ENCODE assay signal across 1 cellular context in the genomic region with DNA sequence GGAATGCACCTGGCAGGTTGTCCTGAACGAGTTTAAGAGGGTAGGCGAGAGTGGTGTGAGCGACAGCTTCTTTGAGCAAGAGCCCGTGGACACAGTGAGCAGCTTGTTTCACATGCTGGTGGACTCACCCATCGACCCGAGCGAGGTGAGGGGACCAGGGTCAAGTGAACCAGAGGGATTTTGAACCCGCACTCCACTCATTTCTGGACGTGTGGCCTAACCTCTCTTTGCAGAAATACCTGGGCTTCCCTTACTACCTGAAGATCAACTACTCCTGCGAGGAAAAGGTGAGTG.
TF ChIP-seq lines count a peak whose summit lies in the region.

No MANE protein-coding gene starts in this region.

TF ChIP-seq in liver, 16 proteins besides CTCF, POLR2A, EP300 and RAD21 (continued from another document):
- TF ChIP-seq, protein P1, sequence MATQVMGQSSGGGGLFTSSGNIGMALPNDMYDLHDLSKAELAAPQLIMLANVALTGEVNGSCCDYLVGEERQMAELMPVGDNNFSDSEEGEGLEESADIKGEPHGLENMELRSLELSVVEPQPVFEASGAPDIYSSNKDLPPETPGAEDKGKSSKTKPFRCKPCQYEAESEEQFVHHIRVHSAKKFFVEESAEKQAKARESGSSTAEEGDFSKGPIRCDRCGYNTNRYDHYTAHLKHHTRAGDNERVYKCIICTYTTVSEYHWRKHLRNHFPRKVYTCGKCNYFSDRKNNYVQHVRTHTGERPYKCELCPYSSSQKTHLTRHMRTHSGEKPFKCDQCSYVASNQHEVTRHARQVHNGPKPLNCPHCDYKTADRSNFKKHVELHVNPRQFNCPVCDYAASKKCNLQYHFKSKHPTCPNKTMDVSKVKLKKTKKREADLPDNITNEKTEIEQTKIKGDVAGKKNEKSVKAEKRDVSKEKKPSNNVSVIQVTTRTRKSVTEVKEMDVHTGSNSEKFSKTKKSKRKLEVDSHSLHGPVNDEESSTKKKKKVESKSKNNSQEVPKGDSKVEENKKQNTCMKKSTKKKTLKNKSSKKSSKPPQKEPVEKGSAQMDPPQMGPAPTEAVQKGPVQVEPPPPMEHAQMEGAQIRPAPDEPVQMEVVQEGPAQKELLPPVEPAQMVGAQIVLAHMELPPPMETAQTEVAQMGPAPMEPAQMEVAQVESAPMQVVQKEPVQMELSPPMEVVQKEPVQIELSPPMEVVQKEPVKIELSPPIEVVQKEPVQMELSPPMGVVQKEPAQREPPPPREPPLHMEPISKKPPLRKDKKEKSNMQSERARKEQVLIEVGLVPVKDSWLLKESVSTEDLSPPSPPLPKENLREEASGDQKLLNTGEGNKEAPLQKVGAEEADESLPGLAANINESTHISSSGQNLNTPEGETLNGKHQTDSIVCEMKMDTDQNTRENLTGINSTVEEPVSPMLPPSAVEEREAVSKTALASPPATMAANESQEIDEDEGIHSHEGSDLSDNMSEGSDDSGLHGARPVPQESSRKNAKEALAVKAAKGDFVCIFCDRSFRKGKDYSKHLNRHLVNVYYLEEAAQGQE (IDR thresholded peaks at IDR 0.05): no peak
- no peak for TF ChIP-seq YY1 (IDR thresholded peaks at IDR 0.05)
- no peak for TF ChIP-seq GABPA (IDR thresholded peaks at IDR 0.05 in 1 of 2, conservative IDR thresholded peaks at IDR 0.05 in 1 of 2)
- TF ChIP-seq HNF4G (IDR thresholded peaks at IDR 0.05): no peak
- TF ChIP-seq FOXA2 (IDR thresholded peaks at IDR 0.05): no peak
- TF ChIP-seq RXRA (IDR thresholded peaks at IDR 0.05): no peak
- no peak for TF ChIP-seq NR2F2 (IDR thresholded peaks at IDR 0.05)
- no peak for TF ChIP-seq EGR1 (IDR thresholded peaks at IDR 0.05; ENCODE audit: low read depth in 2 of 2)
- TF ChIP-seq, protein P2, sequence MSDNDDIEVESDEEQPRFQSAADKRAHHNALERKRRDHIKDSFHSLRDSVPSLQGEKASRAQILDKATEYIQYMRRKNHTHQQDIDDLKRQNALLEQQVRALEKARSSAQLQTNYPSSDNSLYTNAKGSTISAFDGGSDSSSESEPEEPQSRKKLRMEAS (IDR thresholded peaks at IDR 0.05): no peak
- TF ChIP-seq, protein P3, sequence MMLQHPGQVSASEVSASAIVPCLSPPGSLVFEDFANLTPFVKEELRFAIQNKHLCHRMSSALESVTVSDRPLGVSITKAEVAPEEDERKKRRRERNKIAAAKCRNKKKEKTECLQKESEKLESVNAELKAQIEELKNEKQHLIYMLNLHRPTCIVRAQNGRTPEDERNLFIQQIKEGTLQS (IDR thresholded peaks at IDR 0.05): no peak
- no peak for TF ChIP-seq JUND (IDR thresholded peaks at IDR 0.05)
- TF ChIP-seq HNF4A (conservative IDR thresholded peaks at IDR 0.05): no peak
- no peak for TF ChIP-seq SP1 (IDR thresholded peaks at IDR 0.05)
